In the genomic region with DNA sequence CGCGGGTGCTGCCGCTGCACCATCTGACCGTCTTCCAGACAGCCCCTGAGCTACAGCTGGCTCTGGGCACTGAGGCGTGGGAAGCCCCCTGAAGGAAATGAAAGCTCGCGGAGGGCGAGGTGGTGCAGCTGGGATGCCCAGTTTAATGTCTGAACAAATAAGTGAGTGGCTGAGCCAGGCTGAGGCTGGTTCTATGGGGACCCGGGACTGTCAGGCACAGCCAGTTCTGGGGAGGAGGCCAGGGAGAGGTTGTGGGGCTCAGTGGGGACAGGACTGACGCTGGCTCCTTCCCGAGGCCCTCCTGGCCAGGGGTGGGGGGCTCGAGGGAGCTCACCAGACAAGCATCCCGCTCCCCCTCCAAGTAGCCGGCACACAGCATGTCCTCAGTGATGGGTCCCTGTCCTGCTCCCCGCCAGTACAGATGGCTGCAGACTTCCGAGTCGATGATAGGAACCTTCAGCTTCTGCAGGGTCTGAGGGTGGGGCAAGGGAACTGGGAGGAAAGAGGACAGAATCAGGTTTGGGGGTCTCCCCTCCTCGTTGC, we compare ENCODE assay signal across 32 cellular contexts. TPM values are rescaled to one million over a fixed set of nuclear protein-coding genes. Genes with fewer than 3 reads are reported as not detected.
"Had no signal": no experiment of that assay in that cellular context is flagged by ENCODE, and none has a peak within 500 bp of the region (broad histone marks: within the 10 kb centered on the region; RNA-seq: fewer than 3 reads in every experiment).

No MANE protein-coding gene starts in this region.

- ATAC-seq: heart right ventricle; left lobe of liver; natural killer cell; sciatic nerve; stimulated activated effector memory CD8-positive, alpha-beta T cell treated with anti-CD3 and anti-CD28 coated beads, Interleukin-12 subunit alpha, Interleukin-12 subunit beta, amount 100 ng/mL, for 72 hours had no signal

- H3K27me3 ChIP-seq: thyroid gland had no signal

- H2AFZ ChIP-seq: parathyroid adenoma had no signal

- H3K4me1 ChIP-seq: prostate gland had no signal

- H3K4me3 ChIP-seq: coronary artery, esophagus squamous epithelium, heart right ventricle, lung, prostate gland, right atrium auricular region, smooth muscle cell, stomach, thyroid gland had no signal

- H3K27ac ChIP-seq: coronary artery, esophagus squamous epithelium, heart right ventricle, parathyroid adenoma, prostate gland, right atrium auricular region, stomach, thyroid gland had no signal

- DNase-seq: dermis blood vessel endothelial cell; effector memory CD4-positive, alpha-beta T cell; erythroblast; esophagus squamous epithelium; foreskin melanocyte; glutamatergic neuron; heart right ventricle; hypothalamus; natural killer cell; occipital lobe; stimulated activated CD4-positive, alpha-beta T cell treated with anti-CD3 and anti-CD28 coated beads, Interleukin-2, amount 100 ng/mL, for 24 hours; stimulated activated CD4-positive, alpha-beta T cell treated with anti-CD3 and anti-CD28 coated beads, Interleukin-4, amount 100 ng/mL, for 24 hours; stimulated activated naive CD4-positive, alpha-beta T cell treated with Interleukin-2 at 50 U/mL for 16 hours; stomach; thyroid gland had no signal

- H3K4me2 ChIP-seq: smooth muscle cell had no signal

- H3K9me3 ChIP-seq: prostate gland, thyroid gland had no signal

- H3K79me2 ChIP-seq: parathyroid adenoma had no signal

- H3K36me3 ChIP-seq: heart right ventricle, prostate gland, right atrium auricular region, thyroid gland had no signal

RNA-seq across cellular contexts. Expression of gene PRSS22, which starts 4.4 kb away (rescaled TPM):
- total RNA-seq: dermis blood vessel endothelial cell, endothelial cell of umbilical vein, occipital lobe, right atrium auricular region, temporal lobe had no signal
- polyA plus RNA-seq: endothelial cell of umbilical vein, heart right ventricle, neural cell had no signal

RNA-seq across cellular contexts. Expression of gene ZG16B, which starts 23.5 kb away (rescaled TPM):
- total RNA-seq: endothelial cell of umbilical vein, left lobe of liver, sciatic nerve, smooth muscle cell, thyroid gland had no signal
- polyA plus RNA-seq: neural cell, smooth muscle cell had no signal

RNA-seq across cellular contexts. Expression of gene PRSS21, which starts 36.6 kb away (rescaled TPM):
- total RNA-seq: endothelial cell of umbilical vein, left lobe of liver, mononuclear cell, occipital lobe, right atrium auricular region, smooth muscle cell, temporal lobe, urinary bladder had no signal
- polyA plus RNA-seq: heart right ventricle, neural cell, smooth muscle cell had no signal

RNA-seq across cellular contexts. Expression of gene PRSS41, which starts 55.3 kb away (rescaled TPM):
- total RNA-seq: dermis blood vessel endothelial cell, endothelial cell of umbilical vein, esophagus squamous epithelium, heart right ventricle, left lobe of liver, liver, lung, mononuclear cell, occipital lobe, prostate gland, right atrium auricular region, sciatic nerve, smooth muscle cell, stomach, subcutaneous adipose tissue, temporal lobe, thyroid gland, urinary bladder had no signal
- polyA plus RNA-seq: endothelial cell of umbilical vein, heart right ventricle, keratinocyte, liver, lung, neural cell, smooth muscle cell, stomach, urinary bladder had no signal
